Comparison of ENCODE assay signal across 8 cellular contexts in the genomic region with DNA sequence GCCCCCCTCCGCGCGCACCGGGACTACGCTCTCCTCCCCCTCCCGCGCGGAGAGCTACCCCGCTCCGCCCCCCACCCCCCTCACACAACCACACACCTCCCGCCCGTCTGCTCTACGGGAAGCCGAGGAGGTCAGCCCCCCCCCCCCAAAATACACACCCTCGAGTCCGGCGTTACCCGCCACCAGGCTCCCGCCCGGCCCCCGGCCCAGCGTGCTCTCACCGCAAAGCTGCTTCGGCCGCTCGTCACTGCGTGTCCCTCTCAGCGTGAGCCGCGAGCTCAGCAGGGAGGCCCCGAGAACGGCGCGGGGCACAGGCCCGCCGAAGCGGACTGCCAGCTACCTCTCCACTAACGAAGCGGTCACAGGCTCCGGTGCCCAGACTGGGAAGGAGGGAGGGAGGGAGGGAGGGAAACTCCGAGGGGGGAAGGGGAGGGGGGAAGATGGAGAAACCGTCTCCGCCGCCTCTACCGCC. TPM values are rescaled to one million over a fixed set of nuclear protein-coding genes. Genes with fewer than 3 reads are reported as not detected.
DNase-seq lines count a peak whose midpoint lies in the region; ATAC-seq and TF ChIP-seq lines count a peak whose summit lies in the region.

No MANE protein-coding gene starts in this region.

- ATAC-seq in GM19397 (IDR thresholded peaks at IDR 0.05; ENCODE audit: unreplicated experiment) = no peak

- peaks cover 15% of the 10 kb centered on the region for H4K20me1 ChIP-seq in SU-DHL-6 (ENCODE audit: low read depth, low read length)

- H3K79me2 ChIP-seq in SU-DHL-6 (ENCODE audit: insufficient read depth, low read length) = peaks cover 43% of the 10 kb centered on the region

- DNase-seq in GM12865 (ENCODE audit: low read depth) (no peak), fibroblast of the aortic adventitia (ENCODE audit: low read depth) (no peak), HuH-7 (ENCODE audit: low spot score) (no peak), germinal center (ENCODE audit: low spot score) (no peak), MV-4-11 (lab: John Stamatoyannopoulos, UW) (no peak)

- H3K27ac ChIP-seq in SU-DHL-6 (ENCODE audit: low read depth, low read length) (peak overlapping the region; percentile 90), rectal smooth muscle tissue (ENCODE audit: low read depth, low read length) (peak overlapping the region; percentile 100)

- peak overlapping the region; percentile 63 for H3K4me2 ChIP-seq in SU-DHL-6 (ENCODE audit: low read depth, low read length, poor library complexity, severe bottlenecking)

- H3K27me3 ChIP-seq in SU-DHL-6 (ENCODE audit: low read length) (no peaks in the 10 kb centered on the region), rectal smooth muscle tissue (ENCODE audit: control insufficient read depth, insufficient read depth, low read length) (no peaks in the 10 kb centered on the region)

- TF ChIP-seq CTCF in GM12865 (IDR thresholded peaks at IDR 0.05; ENCODE audit: insufficient read depth, low read depth, low read length, missing control alignments) = no peak
- TF ChIP-seq CTCF in SU-DHL-6 (IDR thresholded peaks at IDR 0.05; ENCODE audit: insufficient read depth, low read length, poor library complexity, severe bottlenecking) = no peak
- no peak for TF ChIP-seq CTCF in fibroblast of the aortic adventitia (IDR thresholded peaks at IDR 0.05; ENCODE audit: insufficient read depth, low read length)

- H3K4me3 ChIP-seq in GM12865 (ENCODE audit: low read depth, low read length) = peak overlapping the region; percentile 91
- peak overlapping the region; percentile 71 for H3K4me3 ChIP-seq in SU-DHL-6 (ENCODE audit: insufficient read depth, low read length, poor library complexity, severe bottlenecking)
- peak overlapping the region; percentile 97 for H3K4me3 ChIP-seq in fibroblast of the aortic adventitia (ENCODE audit: low read depth, low read length)
- H3K4me3 ChIP-seq in rectal smooth muscle tissue (ENCODE audit: low read length) = peak overlapping the region; percentile 89

- H2AFZ ChIP-seq in SU-DHL-6 (ENCODE audit: low read depth, low read length, severe bottlenecking) = no peak overlapping the region

- H3F3A ChIP-seq in SU-DHL-6 (ENCODE audit: insufficient read depth) = peaks cover 35% of the 10 kb centered on the region

- H3K9me2 ChIP-seq in SU-DHL-6 (replicated peaks; ENCODE audit: insufficient read depth, low read length) = no peaks in the 10 kb centered on the region

- no peaks in the 10 kb centered on the region for H3K36me3 ChIP-seq in SU-DHL-6 (ENCODE audit: low read length)
- peaks cover 3% of the 10 kb centered on the region for H3K36me3 ChIP-seq in rectal smooth muscle tissue (ENCODE audit: control insufficient read depth, insufficient read depth, low read length)

- H3K9me3 ChIP-seq in SU-DHL-6 (ENCODE audit: insufficient read depth, low read length) = no peaks in the 10 kb centered on the region

- H3K9ac ChIP-seq in SU-DHL-6 (ENCODE audit: low read length) (peak overlapping the region; percentile 79), rectal smooth muscle tissue (ENCODE audit: low read length) (peak overlapping the region; percentile 93)

- H3K4me1 ChIP-seq in rectal smooth muscle tissue (ENCODE audit: control insufficient read depth, insufficient read depth, low read length) = peaks cover 15% of the 10 kb centered on the region

RNA-seq across cellular contexts. Expression of gene SIN3A, which starts 0.3 kb away (rescaled TPM):
- 37.3 and 52.9 TPM in 2 replicates for total RNA-seq in fibroblast of the aortic adventitia (ENCODE audit: low replicate concordance)
